20 cellular contexts compared by ENCODE assay signal in genomic region chr2:136106505-136106904, GRCh38.
"Had no signal": no experiment of that assay in that cellular context is flagged by ENCODE, and none has a peak within 500 bp of the region (broad histone marks: within the 10 kb centered on the region; RNA-seq: fewer than 3 reads in every experiment).

No MANE protein-coding gene starts in this region.

- DNase-seq: activated CD4-positive, alpha-beta memory T cell treated with anti-CD3 and anti-CD28 coated beads for 36 hours; activated gamma-delta T cell treated with Interleukin-2 at 50 U/mL for 16 hours; activated T-cell treated with anti-CD3 and anti-CD28 coated beads for 4 hours; adrenal gland; effector CD8-positive, alpha-beta T cell; heart left ventricle; left ventricle myocardium superior; naive thymus-derived CD4-positive, alpha-beta T cell; sigmoid colon; stimulated activated CD4-positive, alpha-beta T cell treated with anti-CD3 and anti-CD28 coated beads, Interleukin-4, amount 100 ng/mL, for 24 hours; stimulated activated naive B cell treated with anti-CD40 and anti-IgM and Interleukin-4, amounts not matched to agents 10 μg/mL and 1 μg/mL and 100 μg/mL, for 72 hours; tibial artery; WERI-Rb-1 had no signal

- H3K36me3 ChIP-seq: adrenal gland, gastroesophageal sphincter, heart left ventricle, sigmoid colon, tibial artery, WERI-Rb-1 had no signal

- H3K4me3 Mint-ChIP-seq: activated CD4-positive, alpha-beta memory T cell treated with anti-CD3 and anti-CD28 coated beads for 36 hours; activated T-helper 1 cell treated with anti-CD3 and anti-CD28 coated beads, Interleukin-12 subunit alpha, Interleukin-12 subunit beta, Interleukin-2, Interleukin-4 antibody, amounts not matched to agents 30 ng/mL and 10 ng/mL and 1 ng/mL, durations not matched to agents 14 hours and 24 hours and 36 hours; naive thymus-derived CD4-positive, alpha-beta T cell; stimulated activated naive B cell treated with anti-CD40 and anti-IgM and Interleukin-4, amounts not matched to agents 10 μg/mL and 1 μg/mL and 100 μg/mL, for 72 hours had no signal

- H3K9me3 Mint-ChIP-seq: activated CD4-positive, alpha-beta memory T cell treated with anti-CD3 and anti-CD28 coated beads for 36 hours; activated T-helper 1 cell treated with anti-CD3 and anti-CD28 coated beads, Interleukin-12 subunit alpha, Interleukin-12 subunit beta, Interleukin-2, Interleukin-4 antibody, amounts not matched to agents 30 ng/mL and 10 ng/mL and 1 ng/mL, durations not matched to agents 14 hours and 24 hours and 36 hours; stimulated activated naive B cell treated with anti-CD40 and anti-IgM and Interleukin-4, amounts not matched to agents 10 μg/mL and 1 μg/mL and 100 μg/mL, for 72 hours had no signal

- H3K27ac Mint-ChIP-seq: activated CD4-positive, alpha-beta memory T cell treated with anti-CD3 and anti-CD28 coated beads for 36 hours; activated naive CD4-positive, alpha-beta T cell treated with anti-CD3 and anti-CD28 coated beads, Interleukin-2, amount 50 U/mL, for 72 hours; activated T-helper 1 cell treated with anti-CD3 and anti-CD28 coated beads, Interleukin-12 subunit alpha, Interleukin-12 subunit beta, Interleukin-2, Interleukin-4 antibody, amounts not matched to agents 30 ng/mL and 10 ng/mL and 1 ng/mL, durations not matched to agents 14 hours and 24 hours and 36 hours had no signal

- ATAC-seq: esophagus mucosa; gastroesophageal sphincter; heart left ventricle; left ventricle myocardium superior; naive thymus-derived CD4-positive, alpha-beta T cell; stimulated activated naive B cell treated with anti-CD40 and anti-IgM and Interleukin-4, amounts not matched to agents 10 μg/mL and 1 μg/mL and 100 μg/mL, for 72 hours had no signal

- H3K4me1 ChIP-seq: adrenal gland, gastroesophageal sphincter, parathyroid adenoma, sigmoid colon, tibial artery had no signal

- FAIRE-seq: astrocyte, bronchial epithelial cell had no signal

- H3K9me3 ChIP-seq: adrenal gland, gastroesophageal sphincter, heart left ventricle, sigmoid colon, tibial artery had no signal

- H3K27me3 Mint-ChIP-seq: activated CD4-positive, alpha-beta memory T cell treated with anti-CD3 and anti-CD28 coated beads for 36 hours; stimulated activated naive B cell treated with anti-CD40 and anti-IgM and Interleukin-4, amounts not matched to agents 10 μg/mL and 1 μg/mL and 100 μg/mL, for 72 hours had no signal

- H3K4me3 ChIP-seq: adrenal gland, gastroesophageal sphincter, heart left ventricle, sigmoid colon, tibial artery had no signal

- H3K36me3 Mint-ChIP-seq: activated CD4-positive, alpha-beta memory T cell treated with anti-CD3 and anti-CD28 coated beads for 36 hours; activated naive CD4-positive, alpha-beta T cell treated with anti-CD3 and anti-CD28 coated beads, Interleukin-2, amount 50 U/mL, for 72 hours; stimulated activated naive B cell treated with anti-CD40 and anti-IgM and Interleukin-4, amounts not matched to agents 10 μg/mL and 1 μg/mL and 100 μg/mL, for 72 hours had no signal
